16 cellular contexts compared by ENCODE assay signal in genomic region chr3:30795176-30795575, GRCh38.
DNase-seq lines count a peak whose midpoint lies in the region; ATAC-seq lines count a peak whose summit lies in the region.
"Had no signal": no experiment of that assay in that cellular context is flagged by ENCODE, and none has a peak within 500 bp of the region (broad histone marks: within the 10 kb centered on the region; RNA-seq: fewer than 3 reads in every experiment).

No MANE protein-coding gene starts in this region.

- peaks cover 16% of the 10 kb centered on the region for H3K27me3 Mint-ChIP-seq in stimulated activated memory B cell treated with anti-CD40 and anti-IgM and Interleukin-4, amounts not matched to agents 10 μg/mL and 1 μg/mL and 100 μg/mL, for 72 hours

- no peak for ATAC-seq in stimulated activated memory B cell treated with anti-CD40 and anti-IgM and Interleukin-4, amounts not matched to agents 10 μg/mL and 1 μg/mL and 100 μg/mL, for 72 hours
- ATAC-seq in sciatic nerve: no peak
- ATAC-seq: CD8-positive, alpha-beta T cell had no signal

- intact Hi-C loops in sciatic nerve (cut with DNase I): no loop called here

- DNase-seq in AG08395 (ENCODE audit: low spot score): peak; percentile 9
- DNase-seq in RPMI7951 (ENCODE audit: low read depth): peak; percentile 8
- peak; percentile 85 for DNase-seq in astrocyte of the hippocampus (ENCODE audit: low read depth, low spot score)
- DNase-seq in iris pigment epithelial cell (ENCODE audit: low read depth): peak; percentile 1
- DNase-seq in NCI-H1105 treated with DMSO at 0.1 percent for 48 hours (lab: John Stamatoyannopoulos, UW): no peak
- no peak for DNase-seq in NCI-H345 (lab: John Stamatoyannopoulos, UW)
- no peak for DNase-seq in sciatic nerve (ENCODE audit: low spot score)
- DNase-seq: Caco-2; CD8-positive, alpha-beta T cell; DND-41; GDM1; GOT3; H9 had no signal

- H3K4me1 Mint-ChIP-seq in stimulated activated memory B cell treated with anti-CD40 and anti-IgM and Interleukin-4, amounts not matched to agents 10 μg/mL and 1 μg/mL and 100 μg/mL, for 72 hours: no peaks in the 10 kb centered on the region
- H3K4me1 Mint-ChIP-seq: CD14-positive monocyte, H9, IgD-negative memory B cell had no signal

- no peaks in the 10 kb centered on the region for H3K36me3 Mint-ChIP-seq in stimulated activated memory B cell treated with anti-CD40 and anti-IgM and Interleukin-4, amounts not matched to agents 10 μg/mL and 1 μg/mL and 100 μg/mL, for 72 hours
- H3K36me3 Mint-ChIP-seq: CD14-positive monocyte; CD8-positive, alpha-beta T cell; IgD-negative memory B cell had no signal

- no peak overlapping the region for H3K4me3 Mint-ChIP-seq in stimulated activated memory B cell treated with anti-CD40 and anti-IgM and Interleukin-4, amounts not matched to agents 10 μg/mL and 1 μg/mL and 100 μg/mL, for 72 hours
- H3K4me3 Mint-ChIP-seq: CD14-positive monocyte; CD8-positive, alpha-beta T cell; H9; IgD-negative memory B cell had no signal

- H3K27ac Mint-ChIP-seq in stimulated activated memory B cell treated with anti-CD40 and anti-IgM and Interleukin-4, amounts not matched to agents 10 μg/mL and 1 μg/mL and 100 μg/mL, for 72 hours: no peak overlapping the region
- H3K27ac Mint-ChIP-seq: CD14-positive monocyte; CD8-positive, alpha-beta T cell; H9; IgD-negative memory B cell had no signal

- no peaks in the 10 kb centered on the region for H3K9me3 Mint-ChIP-seq in stimulated activated memory B cell treated with anti-CD40 and anti-IgM and Interleukin-4, amounts not matched to agents 10 μg/mL and 1 μg/mL and 100 μg/mL, for 72 hours
- H3K9me3 Mint-ChIP-seq: CD8-positive, alpha-beta T cell; H9; IgD-negative memory B cell had no signal

Comparison
In these comparisons a context has a peak if more than half of its experiments do, and no peak if none do; other contexts are left out.
1. DNase-seq: peak in AG08395 (single experiment), RPMI7951 (single experiment), astrocyte of the hippocampus (single experiment) and iris pigment epithelial cell (single experiment); none in NCI-H1105 treated with DMSO at 0.1 percent for 48 hours (single experiment), NCI-H345 (single experiment) and sciatic nerve (single experiment).